In genomic region chr3:47476330-47476626, GRCh38 we compare ENCODE assay signal across 8 cellular contexts. TPM values are rescaled to one million over a fixed set of nuclear protein-coding genes. Genes with fewer than 3 reads are reported as not detected.
DNase-seq lines count a peak whose midpoint lies in the region; ATAC-seq and TF ChIP-seq lines count a peak whose summit lies in the region.

No MANE protein-coding gene starts in this region.

- no peak for DNase-seq in CD8-positive, alpha-beta memory T cell
- no peak for DNase-seq in NT2/D1 (ENCODE audit: low read depth, low spot score)
- DNase-seq in endodermal cell: no peak
- DNase-seq in ovary: no peak
- no peak for DNase-seq in kidney tubule cell (ENCODE audit: low spot score)
- no peak for DNase-seq in globus pallidus (ENCODE audit: low spot score)
- DNase-seq in NCI-H524 (lab: John Stamatoyannopoulos, UW): no peak

- H3K27me3 ChIP-seq in CD8-positive, alpha-beta memory T cell (ENCODE audit: insufficient read depth, low read length, poor library complexity, severe bottlenecking): no peaks in the 10 kb centered on the region
- H3K27me3 ChIP-seq in NT2/D1 (ENCODE audit: insufficient read depth, insufficient read length) (no peaks in the 10 kb centered on the region), endodermal cell (ENCODE audit: control insufficient read depth, insufficient read depth, low read length, poor library complexity, severe bottlenecking) (no peaks in the 10 kb centered on the region), ovary (no peaks in the 10 kb centered on the region)

- peak overlapping the region; percentile 87 for H3K27ac ChIP-seq in CD8-positive, alpha-beta memory T cell (ENCODE audit: low read depth, low read length)
- no peak overlapping the region for H3K27ac ChIP-seq in endodermal cell (ENCODE audit: low read depth, low read length)
- H3K27ac ChIP-seq in ovary: peak overlapping the region in 1 of 2 donors; percentile 70

- no peaks in the 10 kb centered on the region for H3K27me3 Mint-ChIP-seq in CD8-positive, alpha-beta memory T cell
- H3K27me3 Mint-ChIP-seq in endodermal cell (ENCODE audit: insufficient read depth): no peaks in the 10 kb centered on the region

- peaks cover 33% of the 10 kb centered on the region for H3K4me1 ChIP-seq in CD8-positive, alpha-beta memory T cell (ENCODE audit: insufficient read depth, low read length)
- H3K4me1 ChIP-seq in NT2/D1 (ENCODE audit: insufficient read depth, insufficient read length) (peaks cover 10% of the 10 kb centered on the region), endodermal cell (ENCODE audit: control insufficient read depth, insufficient read depth, low read length) (no peaks in the 10 kb centered on the region), ovary (ENCODE audit: insufficient read depth) (peaks cover 12% of the 10 kb centered on the region)

- no peak for ATAC-seq in GM19452 (IDR thresholded peaks at IDR 0.05; ENCODE audit: unreplicated experiment)

- no peaks in the 10 kb centered on the region for H3K36me3 ChIP-seq in CD8-positive, alpha-beta memory T cell (ENCODE audit: insufficient read depth, low read length)
- H3K36me3 ChIP-seq in NT2/D1 (ENCODE audit: insufficient read depth, insufficient read length, low read length) (peaks cover 3% of the 10 kb centered on the region), endodermal cell (ENCODE audit: control insufficient read depth, insufficient read depth, low read length) (no peaks in the 10 kb centered on the region), ovary (no peaks in the 10 kb centered on the region)

- H3K4me1 Mint-ChIP-seq in CD8-positive, alpha-beta memory T cell: peaks cover 28 to 45% (median 33%) of the 10 kb centered on the region in 3 donors
- H3K4me1 Mint-ChIP-seq in endodermal cell: peaks cover 22% of the 10 kb centered on the region

- no peak for TF ChIP-seq POLR2A in ovary (IDR thresholded peaks at IDR 0.05)

- intact Hi-C loops in ovary (cut with DNase I): loop anchor here (5.0 to 10.0 kb wide), 3 partner anchors 36 to 54 kb away; partner anchors contain the start of gene ELP6 (in 1 of the 4)

- peak overlapping the region; percentile 83 to 96 (median 85) for H3K4me3 Mint-ChIP-seq in CD8-positive, alpha-beta memory T cell
- H3K4me3 Mint-ChIP-seq in endodermal cell: peak overlapping the region; percentile 83

- H3K4me3 ChIP-seq in CD8-positive, alpha-beta memory T cell (ENCODE audit: low read length): peak overlapping the region; percentile 73
- H3K4me3 ChIP-seq in NT2/D1 (ENCODE audit: insufficient read length, low read depth) (peak overlapping the region; percentile 91), endodermal cell (ENCODE audit: low read length) (peak overlapping the region; percentile 77), ovary (peak overlapping the region; percentile 66)

- WGBS in endodermal cell (ENCODE audit: insufficient coverage in 1 of 2, insufficient read length in 1 of 2), 2 experiments: 90 to 100% methylated on average over 1 to 5 of the region's 5 CpGs
- WGBS in ovary, 3 donors: 41 to 60% (median 44%) methylated on average over 5 of the region's 5 CpGs

- CTCF ChIA-PET in CD8-positive, alpha-beta memory T cell (lab: Charles Lee): interaction anchor here (0.7 to 4.9 kb wide), 6 partner anchors 18 to 349 kb away, joined by 3 to 43 read pairs (median 4); no protein-coding TSS in a partner anchor

- TF ChIP-seq CTCF in endodermal cell (conservative IDR thresholded peaks at IDR 0.05): no peak
- TF ChIP-seq CTCF in ovary (IDR thresholded peaks at IDR 0.05): no peak

- POLR2A ChIA-PET in CD8-positive, alpha-beta memory T cell (lab: Charles Lee): no interaction called here

- no peaks in the 10 kb centered on the region for H3K9me3 Mint-ChIP-seq in CD8-positive, alpha-beta memory T cell
- no peaks in the 10 kb centered on the region for H3K9me3 Mint-ChIP-seq in endodermal cell

- no peak for TF ChIP-seq EP300 in ovary (IDR thresholded peaks at IDR 0.05)

- no peaks in the 10 kb centered on the region for H3K9me3 ChIP-seq in CD8-positive, alpha-beta memory T cell (ENCODE audit: low read length)
- no peaks in the 10 kb centered on the region for H3K9me3 ChIP-seq in NT2/D1 (ENCODE audit: insufficient read depth, low read length)
- H3K9me3 ChIP-seq in endodermal cell (ENCODE audit: control insufficient read depth, low read length): no peaks in the 10 kb centered on the region
- H3K9me3 ChIP-seq in ovary: no peaks in the 10 kb centered on the region

- H3K27ac Mint-ChIP-seq in CD8-positive, alpha-beta memory T cell: peak overlapping the region; percentile 87 to 96 (median 88)
- no peak overlapping the region for H3K27ac Mint-ChIP-seq in endodermal cell

- H3K9ac ChIP-seq in NT2/D1 (ENCODE audit: insufficient read length, low read depth) (peak overlapping the region; percentile 89), endodermal cell (ENCODE audit: extremely low read depth, low read length, poor library complexity, severe bottlenecking) (peak overlapping the region; percentile 30)

- peaks cover 0 to 3% (median 2%) of the 10 kb centered on the region in 3 donors for H3K36me3 Mint-ChIP-seq in CD8-positive, alpha-beta memory T cell
- H3K36me3 Mint-ChIP-seq in endodermal cell (ENCODE audit: low read depth): no peaks in the 10 kb centered on the region

RNA-seq across cellular contexts. Expression of gene SCAP, which starts 0.5 kb away (rescaled TPM):
- 10 to 100 TPM; 66.4 to 73.4 TPM for total RNA-seq in CD8-positive, alpha-beta memory T cell
- polyA plus RNA-seq in CD8-positive, alpha-beta memory T cell: 60.3 TPM
- total RNA-seq in endodermal cell: 100 to 1,000 TPM; 103 to 105 TPM
- polyA plus RNA-seq in endodermal cell (2013, experiment 1 of 2): 75.2 TPM
- polyA plus RNA-seq in endodermal cell (2013, experiment 2 of 2): 61.0 TPM
- total RNA-seq in ovary: 100 to 1,000 TPM in 1 of 7 donors, 10 to 100 TPM in 6; 53.7 to 104 (median 80.9) TPM
- polyA plus RNA-seq in ovary: 100 to 1,000 TPM in 1 of 2 donors, 10 to 100 TPM in 1; 52.4 to 192 TPM

RNA-seq across cellular contexts. Expression of gene ELP6, which starts 37.2 kb away (rescaled TPM):
- total RNA-seq in CD8-positive, alpha-beta memory T cell: 10 to 100 TPM; 45.7 to 47.1 TPM
- 33.8 TPM for polyA plus RNA-seq in CD8-positive, alpha-beta memory T cell
- total RNA-seq in endodermal cell (10 to 100 TPM; 43.8 to 56.8 TPM), ovary (10 to 100 TPM; 20.1 to 30.3 (median 25.0) TPM)
- polyA plus RNA-seq in endodermal cell (2013, experiment 1 of 2): 40.9 TPM
- 41.7 TPM for polyA plus RNA-seq in endodermal cell (2013, experiment 2 of 2)
- polyA plus RNA-seq in ovary: 10 to 100 TPM; 24.6 to 32.8 TPM
